Comparison of ENCODE assay signal across 8 cellular contexts in genomic region chr12:72272731-72273498, GRCh38. TPM values are rescaled to one million over a fixed set of nuclear protein-coding genes. Genes with fewer than 3 reads are reported as not detected.
DNase-seq lines count a peak whose midpoint lies in the region; ATAC-seq, FAIRE-seq and TF ChIP-seq lines count a peak whose summit lies in the region.

No MANE protein-coding gene starts in this region.

- H3K27me3 ChIP-seq in parathyroid adenoma (ENCODE audit: control insufficient read depth, insufficient read depth, low read length) = no peaks in the 10 kb centered on the region

- ATAC-seq in HG02571 (IDR thresholded peaks at IDR 0.05; ENCODE audit: unreplicated experiment) = no peak

- peak overlapping the region; percentile 92 for H3K4me3 Mint-ChIP-seq in Calu3 (ENCODE audit: low read depth, unreplicated experiment)
- no peak overlapping the region for H3K4me3 Mint-ChIP-seq in activated T-helper 2 cell treated with anti-CD3 and anti-CD28 coated beads, Interferon-gamma antibody, Interleukin-2, Interleukin-4, amounts not matched to agents 10 μg/mL and 5 μg/mL and 100 μg/mL, durations not matched to agents 14 hours and 24 hours and 36 hours (ENCODE audit: low read depth)

- FAIRE-seq in frontal cortex (lab: Jason Lieb, UNC) = no peak

- no peak overlapping the region for H2AFZ ChIP-seq in parathyroid adenoma

- no TSS peak for BruUV-seq in Calu3 (replicated peaks; lab: Mats Ljungman, UMichigan)

- no peaks in the 10 kb centered on the region for H3K4me1 ChIP-seq in parathyroid adenoma

- TF ChIP-seq CTCF in Calu3 (IDR thresholded peaks at IDR 0.05; ENCODE audit: unreplicated experiment) (no peak), parathyroid adenoma (IDR thresholded peaks at IDR 0.05) (no peak)

- intact Hi-C loops in Calu3 (cut with micrococcal nuclease; ENCODE audit: unreplicated experiment) = no loop called here
- intact Hi-C loops in activated T-helper 2 cell treated with anti-CD3 and anti-CD28 coated beads, Interferon-gamma antibody, Interleukin-2, Interleukin-4, amounts not matched to agents 10 μg/mL and 5 μg/mL and 100 μg/mL, durations not matched to agents 14 hours and 24 hours and 36 hours (cut with micrococcal nuclease) = no loop called here

- no peak overlapping the region for H3K27ac ChIP-seq in parathyroid adenoma

- no peaks in the 10 kb centered on the region for H3K27me3 Mint-ChIP-seq in Calu3 (ENCODE audit: unreplicated experiment)
- peaks cover 53% of the 10 kb centered on the region for H3K27me3 Mint-ChIP-seq in activated T-helper 2 cell treated with anti-CD3 and anti-CD28 coated beads, Interferon-gamma antibody, Interleukin-2, Interleukin-4, amounts not matched to agents 10 μg/mL and 5 μg/mL and 100 μg/mL, durations not matched to agents 14 hours and 24 hours and 36 hours (ENCODE audit: low read depth)

- peak overlapping the region; percentile 80 for H3K4me2 ChIP-seq in parathyroid adenoma (ENCODE audit: low read length)

- H3K4me3 ChIP-seq in parathyroid adenoma (ENCODE audit: low read depth, low read length) = peak overlapping the region; percentile 57

- DNase-seq in Calu3 (peak; percentile 56), NCI-H69 (lab: John Stamatoyannopoulos, UW) (peak; percentile 67), frontal cortex (ENCODE audit: low spot score in 2 of 2) (peak; percentile 10 to 42), NCI-H1930 (lab: John Stamatoyannopoulos, UW) (no peak)
- DNase-seq in stimulated activated naive CD4-positive, alpha-beta T cell treated with Interleukin-2 at 50 U/mL for 16 hours (lab: John Stamatoyannopoulos, UW) = no peak
- DNase-seq in activated T-helper 2 cell treated with anti-CD3 and anti-CD28 coated beads, Interferon-gamma antibody, Interleukin-2, Interleukin-4, amounts not matched to agents 10 μg/mL and 5 μg/mL and 100 μg/mL, durations not matched to agents 14 hours and 24 hours and 36 hours (ENCODE audit: low spot score) = no peak

- H3K79me2 ChIP-seq in parathyroid adenoma = no peaks in the 10 kb centered on the region

- peaks cover 21% of the 10 kb centered on the region for H3K4me1 Mint-ChIP-seq in Calu3 (ENCODE audit: low read depth, unreplicated experiment)
- no peaks in the 10 kb centered on the region for H3K4me1 Mint-ChIP-seq in activated T-helper 2 cell treated with anti-CD3 and anti-CD28 coated beads, Interferon-gamma antibody, Interleukin-2, Interleukin-4, amounts not matched to agents 10 μg/mL and 5 μg/mL and 100 μg/mL, durations not matched to agents 14 hours and 24 hours and 36 hours (ENCODE audit: low read depth)

- CTCF ChIA-PET in Calu3 (lab: Charles Lee) = interaction anchor here (0.7 to 1.6 kb wide), 4 partner anchors 9 to 135 kb away, joined by 3 to 5 read pairs (median 3); no protein-coding TSS in a partner anchor

- peak overlapping the region; percentile 73 for H3K27ac Mint-ChIP-seq in Calu3 (ENCODE audit: unreplicated experiment)
- H3K27ac Mint-ChIP-seq in activated T-helper 2 cell treated with anti-CD3 and anti-CD28 coated beads, Interferon-gamma antibody, Interleukin-2, Interleukin-4, amounts not matched to agents 10 μg/mL and 5 μg/mL and 100 μg/mL, durations not matched to agents 14 hours and 24 hours and 36 hours = no peak overlapping the region

- no peaks in the 10 kb centered on the region for H3K36me3 ChIP-seq in parathyroid adenoma (ENCODE audit: control insufficient read depth, insufficient read depth, low read length)

- no peaks in the 10 kb centered on the region for H3K9me3 ChIP-seq in parathyroid adenoma (ENCODE audit: control insufficient read depth, low read length)

- H3K36me3 Mint-ChIP-seq in Calu3 (ENCODE audit: insufficient read depth, unreplicated experiment) = peaks cover 83% of the 10 kb centered on the region
- H3K36me3 Mint-ChIP-seq in activated T-helper 2 cell treated with anti-CD3 and anti-CD28 coated beads, Interferon-gamma antibody, Interleukin-2, Interleukin-4, amounts not matched to agents 10 μg/mL and 5 μg/mL and 100 μg/mL, durations not matched to agents 14 hours and 24 hours and 36 hours (ENCODE audit: low read depth) = no peaks in the 10 kb centered on the region

- H3K9me3 Mint-ChIP-seq in Calu3 (ENCODE audit: low read depth, unreplicated experiment) = no peaks in the 10 kb centered on the region
- H3K9me3 Mint-ChIP-seq in activated T-helper 2 cell treated with anti-CD3 and anti-CD28 coated beads, Interferon-gamma antibody, Interleukin-2, Interleukin-4, amounts not matched to agents 10 μg/mL and 5 μg/mL and 100 μg/mL, durations not matched to agents 14 hours and 24 hours and 36 hours = no peaks in the 10 kb centered on the region

- no peak overlapping the region for H3K9ac ChIP-seq in parathyroid adenoma

RNA-seq across cellular contexts. Expression of gene TRHDE, which starts 0.7 kb away (rescaled TPM):
- total RNA-seq in Calu3 (2022) (31.6 and 43.7 TPM in 2 replicates), frontal cortex (40.4 TPM)
- not detected in 2 replicates for total RNA-seq in activated T-helper 2 cell treated with anti-CD3 and anti-CD28 coated beads, Interferon-gamma antibody, Interleukin-2, Interleukin-4, amounts not matched to agents 10 μg/mL and 5 μg/mL and 100 μg/mL, durations not matched to agents 14 hours and 24 hours and 36 hours

Comparison
In these comparisons a context has a peak if more than half of its experiments do, and no peak if none do; other contexts are left out.
1. DNase-seq: peak in Calu3 (single experiment), NCI-H69 (single experiment) and frontal cortex (2 of 2); none in stimulated activated naive CD4-positive, alpha-beta T cell treated with Interleukin-2 at 50 U/mL for 16 hours (single experiment), NCI-H1930 (0 of 2) and activated T-helper 2 cell treated with anti-CD3 and anti-CD28 coated beads, Interferon-gamma antibody, Interleukin-2, Interleukin-4, amounts not matched to agents 10 μg/mL and 5 μg/mL and 100 μg/mL, durations not matched to agents 14 hours and 24 hours and 36 hours (single experiment).
2. RNA of gene TRHDE, which starts 0.7 kb away (total RNA-seq): 31.6 to 43.7 TPM in Calu3 and 40.4 TPM in frontal cortex (single experiment); not detected in activated T-helper 2 cell treated with anti-CD3 and anti-CD28 coated beads, Interferon-gamma antibody, Interleukin-2, Interleukin-4, amounts not matched to agents 10 μg/mL and 5 μg/mL and 100 μg/mL, durations not matched to agents 14 hours and 24 hours and 36 hours; every median in the first group is over 10 times any median in the second.